7 cellular contexts compared by ENCODE assay signal in the genomic region with DNA sequence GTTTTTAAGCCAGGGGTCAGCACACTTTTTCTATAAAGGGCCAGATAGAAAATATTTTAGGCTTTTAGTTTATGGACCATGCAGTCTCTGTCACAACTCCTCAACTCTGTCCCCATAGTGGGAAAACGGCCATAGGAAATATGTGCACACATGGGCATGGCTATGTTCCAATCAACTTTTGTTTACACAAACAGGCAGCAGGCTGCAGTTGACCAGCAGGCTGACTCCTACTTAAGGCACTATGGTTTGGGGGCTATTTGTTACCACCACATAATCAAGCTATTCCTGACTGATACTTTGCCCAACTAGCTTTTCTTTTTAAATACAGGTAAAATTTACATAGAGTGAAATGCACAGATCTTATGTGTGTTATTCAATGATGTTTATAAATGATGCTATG.
"Had no signal": no experiment of that assay in that cellular context is flagged by ENCODE, and none has a peak within 500 bp of the region (broad histone marks: within the 10 kb centered on the region; RNA-seq: fewer than 3 reads in every experiment).

No MANE protein-coding gene starts in this region.

- FAIRE-seq: H1, H54, HTR-8/SVneo had no signal

- H3K4me3 ChIP-seq: GM23338 had no signal

- DNase-seq: H9, HCEC 1CT, HFFc6 had no signal

- ATAC-seq: GM23338 had no signal
